Comparison of ENCODE assay signal across 8 cellular contexts in the genomic region with DNA sequence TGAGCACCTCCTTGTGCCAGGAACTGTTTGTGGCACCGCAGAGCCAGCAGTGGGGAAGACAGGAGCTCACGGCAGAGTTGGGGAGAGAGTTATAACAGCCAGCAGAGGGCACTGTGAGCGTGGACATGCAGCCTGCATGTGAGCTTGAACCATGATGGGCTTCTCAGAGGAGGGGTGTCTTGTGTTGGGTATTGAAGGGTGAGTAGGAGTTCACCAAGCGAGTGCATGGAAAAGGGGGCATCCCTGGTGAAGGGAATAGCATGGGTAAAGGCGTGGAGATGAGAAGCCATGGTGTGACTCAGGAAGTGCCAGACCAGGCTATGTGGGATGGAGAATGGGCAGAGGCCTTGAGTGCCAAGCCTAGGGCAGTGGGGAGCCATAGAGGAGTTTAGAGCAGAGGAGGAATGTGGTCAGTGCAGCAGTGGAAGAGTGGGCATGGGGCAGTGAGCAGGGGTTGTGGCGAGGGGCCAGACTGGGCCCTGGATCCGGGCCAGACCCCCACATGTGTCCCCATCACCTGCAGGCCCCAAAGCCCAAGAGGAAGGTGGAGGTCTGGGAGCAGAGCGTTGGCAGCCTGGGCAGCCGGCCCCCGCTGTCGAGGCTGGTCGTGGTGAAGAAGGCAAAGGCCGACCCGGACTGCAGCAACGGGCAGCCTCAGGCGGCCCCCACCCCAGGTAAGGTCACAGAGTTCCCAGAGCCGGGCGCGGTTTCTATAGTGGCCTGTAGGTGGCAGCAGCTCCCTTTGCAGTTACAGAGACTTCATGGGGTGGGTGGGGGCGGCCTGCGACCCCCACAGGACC. TPM values are rescaled to one million over a fixed set of nuclear protein-coding genes. Genes with fewer than 3 reads are reported as not detected.
A peak's percentile ranks its signal among the peaks of the same experiment; 100 is the strongest.
DNase-seq lines count a peak whose midpoint lies in the region; ATAC-seq and TF ChIP-seq lines count a peak whose summit lies in the region.

No MANE protein-coding gene starts in this region.

- H4K20me1 ChIP-seq in BLaER1 = peaks cover 9% of the 10 kb centered on the region

- ATAC-seq in GM19452 (IDR thresholded peaks at IDR 0.05; ENCODE audit: unreplicated experiment) (no peak), HG02885 (IDR thresholded peaks at IDR 0.05; ENCODE audit: poor library complexity, unreplicated experiment) (no peak)

- intact Hi-C loops in head of caudate nucleus (cut with DNase I) = loop anchor here (5.0 kb wide), 1 partner anchor 85 kb away; no protein-coding TSS in a partner anchor

- TF ChIP-seq CTCF in HFF-Myc (IDR thresholded peaks at IDR 0.05; ENCODE audit: low read depth, low read length, missing control alignments) = peak; percentile 75

- H3K9me3 ChIP-seq in BLaER1 = no peaks in the 10 kb centered on the region
- H3K9me3 ChIP-seq in SJSA1 (replicated peaks) = no peaks in the 10 kb centered on the region

- H3K27ac ChIP-seq in BLaER1 = no peak overlapping the region
- H3K27ac ChIP-seq in SJSA1 = no peak overlapping the region

- no peak overlapping the region for H3K4me3 ChIP-seq in BLaER1
- no peak overlapping the region for H3K4me3 ChIP-seq in HFF-Myc (replicated peaks; ENCODE audit: low read depth, low read length)
- no peak overlapping the region for H3K4me3 ChIP-seq in SJSA1

- H3K4me1 ChIP-seq in BLaER1 (peaks cover 39% of the 10 kb centered on the region), SJSA1 (replicated peaks) (no peaks in the 10 kb centered on the region)

- H3K9ac ChIP-seq in BLaER1 = no peak overlapping the region

- H3K36me3 ChIP-seq in BLaER1 = peaks cover 85% of the 10 kb centered on the region
- peaks cover 27% of the 10 kb centered on the region for H3K36me3 ChIP-seq in SJSA1

- peak overlapping the region; percentile 33; the same call in 1 of the 2 replicates for H3K4me2 ChIP-seq in BLaER1

- H3K27me3 ChIP-seq in BLaER1 = no peaks in the 10 kb centered on the region
- no peaks in the 10 kb centered on the region for H3K27me3 ChIP-seq in SJSA1 (replicated peaks)

- DNase-seq in HFF-Myc (ENCODE audit: extremely low read depth, low read depth) (peak; percentile 32), SJSA1 (ENCODE audit: low read depth in 1 of 2, low spot score in 2 of 2) (peak; percentile 48 to 72), head of caudate nucleus (peak in 41 of 42 donors; percentile 14 to 77 (median 51)), retina (peak; percentile 68)
- peak; percentile 86 for DNase-seq in activated effector memory CD4-positive, alpha-beta T cell treated with anti-CD3 and anti-CD28 coated beads, Interleukin-2, amount 50 U/mL, for 16 hours

RNA-seq across cellular contexts. Expression of a gene that starts 11.8 kb away (rescaled TPM):
- total RNA-seq in SJSA1 (2014; rRNA removed; shearing (Covaris generic)) = not detected in 2 replicates

RNA-seq across cellular contexts. Expression of a gene that starts 20.4 kb away (rescaled TPM):
- total RNA-seq in SJSA1 (2014; rRNA removed; shearing (Covaris generic)) = 20.2 and 24.1 TPM in 2 replicates

RNA-seq across cellular contexts. Expression of a gene that starts 34.9 kb away (rescaled TPM):
- not detected in 2 replicates for total RNA-seq in SJSA1 (2014; rRNA removed; shearing (Covaris generic))

RNA-seq across cellular contexts. Expression of a gene that starts 37.1 kb away (rescaled TPM):
- total RNA-seq in SJSA1 (2014; rRNA removed; shearing (Covaris generic)) = 4.5 and 6.9 TPM in 2 replicates

RNA-seq across cellular contexts. Expression of a gene that starts 38.0 kb away (rescaled TPM):
- total RNA-seq in SJSA1 (2014; rRNA removed; shearing (Covaris generic)) = not detected in 2 replicates

Comparison
In these comparisons a context has a peak if more than half of its experiments do, and no peak if none do; other contexts are left out.
1. DNase-seq: peak in every context shown above with its lines; median percentile 86 in activated effector memory CD4-positive, alpha-beta T cell treated with anti-CD3 and anti-CD28 coated beads, Interleukin-2, amount 50 U/mL, for 16 hours; 68 in retina; 60 in SJSA1; 51 in head of caudate nucleus; 32 in HFF-Myc.